Comparison of ENCODE assay signal across 1 cellular context in genomic region chr7:81924494-81924893, GRCh38.
TF ChIP-seq lines count a peak whose summit lies in the region.

No MANE protein-coding gene starts in this region.

TF ChIP-seq in GM12878, 131 proteins besides CTCF, POLR2A, EP300 and RAD21 (continued from another document and continues in another):
- TF ChIP-seq HSF1 (IDR thresholded peaks at IDR 0.05; ENCODE audit: low read depth, low read length) (no peak), GATAD2B (conservative IDR thresholded peaks at IDR 0.05; ENCODE audit: low read depth) (no peak), E2F8 (IDR thresholded peaks at IDR 0.05; ENCODE audit: low read depth, partially characterized antibody) (no peak), STAT1 (conservative IDR thresholded peaks at IDR 0.05) (no peak), PML (IDR thresholded peaks at IDR 0.05; ENCODE audit: low read length) (no peak; the same call in 1 of the 2 replicates), ZSCAN29 (IDR thresholded peaks at IDR 0.05) (peak; percentile 63; the same call in 1 of the 2 replicates), SMAD1 (IDR thresholded peaks at IDR 0.05; ENCODE audit: low read depth, partially characterized antibody) (no peak), ZNF207 (IDR thresholded peaks at IDR 0.05; ENCODE audit: borderline replicate concordance) (no peak), ASH2L (IDR thresholded peaks at IDR 0.05; ENCODE audit: borderline replicate concordance, low read depth) (no peak), SMC3 (IDR thresholded peaks at IDR 0.05; ENCODE audit: borderline replicate concordance, low read length) (no peak), ZBTB40 (IDR thresholded peaks at IDR 0.05; ENCODE audit: borderline replicate concordance) (no peak), ZBED1 (IDR thresholded peaks at IDR 0.05; ENCODE audit: borderline replicate concordance) (no peak), PBX3 (IDR thresholded peaks at IDR 0.05; ENCODE audit: insufficient replicate concordance, low read depth, low read length) (no peak), PRDM15 (CRISPR knock-in tag; IDR thresholded peaks at IDR 0.05) (no peak), HDAC2 (IDR thresholded peaks at IDR 0.05) (no peak), LARP7 (IDR thresholded peaks at IDR 0.05) (no peak), MEF2B (IDR thresholded peaks at IDR 0.05; ENCODE audit: partially characterized antibody, poor library complexity, severe bottlenecking) (no peak), RFX5 (IDR thresholded peaks at IDR 0.05; ENCODE audit: low read depth, low read length) (no peak), IKZF1 (conservative IDR thresholded peaks at IDR 0.05) (peak; percentile 56; the same call in 1 of the 2 replicates), POU2F2 (IDR thresholded peaks at IDR 0.05; ENCODE audit: borderline replicate concordance, low read depth, low read length) (no peak), HDGF (IDR thresholded peaks at IDR 0.05) (no peak), MYB (IDR thresholded peaks at IDR 0.05; ENCODE audit: borderline replicate concordance, low read depth, low read length) (no peak), STAT3 (IDR thresholded peaks at IDR 0.05; ENCODE audit: low read depth, low read length) (no peak), RB1 (IDR thresholded peaks at IDR 0.05; ENCODE audit: borderline replicate concordance) (no peak), PAX5 (IDR thresholded peaks at IDR 0.05; ENCODE audit: borderline replicate concordance, low read depth, low read length) (no peak), NFXL1 (IDR thresholded peaks at IDR 0.05; ENCODE audit: borderline replicate concordance) (no peak), E2F4 (IDR thresholded peaks at IDR 0.05; ENCODE audit: low read depth, low read length) (no peak), SRF (IDR thresholded peaks at IDR 0.05; ENCODE audit: low read depth in 2 of 2, low read length in 2 of 2) (no peak), RUNX3 (IDR thresholded peaks at IDR 0.05; ENCODE audit: low read length) (peak; percentile 83), ZNF384 (IDR thresholded peaks at IDR 0.05; ENCODE audit: borderline replicate concordance, low read depth, low read length) (peak; percentile 70; the same call in 1 of the 2 replicates), TCF12 (IDR thresholded peaks at IDR 0.05; ENCODE audit: low read depth, low read length) (no peak), CBX5 (IDR thresholded peaks at IDR 0.05; ENCODE audit: low read depth) (no peak), CHD1 (IDR thresholded peaks at IDR 0.05; ENCODE audit: low read depth, low read length) (no peak), DPF2 (IDR thresholded peaks at IDR 0.05) (0 out of 2 replicates have a peak, but pooled peaks have one; percentile 48), RELA (IDR thresholded peaks at IDR 0.05; ENCODE audit: borderline replicate concordance, partially characterized antibody) (peak; percentile 62), FOS (IDR thresholded peaks at IDR 0.05; ENCODE audit: borderline replicate concordance, extremely low read depth, insufficient read length) (no peak), NKRF (conservative IDR thresholded peaks at IDR 0.05) (no peak), ZBTB4 (CRISPR knock-in tag; IDR thresholded peaks at IDR 0.05) (no peak), CBFB (IDR thresholded peaks at IDR 0.05; ENCODE audit: low read depth) (no peak), RELB (IDR thresholded peaks at IDR 0.05; ENCODE audit: low read depth) (peak; percentile 82)
